27 cellular contexts compared by ENCODE assay signal in genomic region chr18:55219059-55219458, GRCh38.
A peak's percentile ranks its signal among the peaks of the same experiment; 100 is the strongest.
DNase-seq lines count a peak whose midpoint lies in the region; ATAC-seq, FAIRE-seq and TF ChIP-seq lines count a peak whose summit lies in the region.
"Had no signal": no experiment of that assay in that cellular context is flagged by ENCODE, and none has a peak within 500 bp of the region (broad histone marks: within the 10 kb centered on the region; RNA-seq: fewer than 3 reads in every experiment).

No MANE protein-coding gene starts in this region.

- TF ChIP-seq RAD21 in HepG2 (CRISPR knock-in tag; IDR thresholded peaks at IDR 0.05), result no peak

- TF ChIP-seq POLR2A in HepG2 (IDR thresholded peaks at IDR 0.05; ENCODE audit: insufficient read depth in 1 of 2, low read depth in 2 of 2, low read length in 2 of 2), result no peak
- no peak for TF ChIP-seq POLR2A in right lobe of liver (IDR thresholded peaks at IDR 0.05)

- no peaks in the 10 kb centered on the region for H3K79me2 ChIP-seq in HepG2 (ENCODE audit: insufficient read depth, low read length)

- POLR2A ChIA-PET in HepG2 (lab: Yijun Ruan, JAX), result no interaction called here

- no peak for TF ChIP-seq EP300 in HepG2 (IDR thresholded peaks at IDR 0.05; ENCODE audit: low read depth in 2 of 2, low read length in 2 of 2)
- no peak for TF ChIP-seq EP300 in HepG2 (CRISPR knock-in tag; IDR thresholded peaks at IDR 0.05; ENCODE audit: borderline replicate concordance)

- H3K4me3 ChIP-seq in HepG2 (replicated peaks in 1 of 3; ENCODE audit: insufficient read depth in 1 of 3, low read depth in 2 of 3, low read length in 3 of 3) (no peak overlapping the region), right lobe of liver (no peak overlapping the region)
- H3K4me3 ChIP-seq: GM23248, MG63, SJSA1 had no signal

- H3K9ac ChIP-seq in HepG2 (ENCODE audit: insufficient read depth, low read depth, low read length), result no peak overlapping the region
- H3K9ac ChIP-seq: GM23248 had no signal

- H3K36me3 Mint-ChIP-seq in endothelial cell (ENCODE audit: low read depth, unreplicated experiment) (no peaks in the 10 kb centered on the region), CD14-positive monocyte (peaks cover 0 to 1% of the 10 kb centered on the region in 2 donors)
- H3K36me3 Mint-ChIP-seq: CD8-positive, alpha-beta memory T cell had no signal

- H3K27me3 Mint-ChIP-seq in endothelial cell (ENCODE audit: unreplicated experiment) (peaks cover 4% of the 10 kb centered on the region), CD14-positive monocyte (ENCODE audit: low read depth in 3 of 3) (peaks cover 0 to 3% (median 2%) of the 10 kb centered on the region in 3 donors)
- H3K27me3 Mint-ChIP-seq: CD8-positive, alpha-beta memory T cell had no signal

- CTCF ChIA-PET in HepG2 (lab: Yijun Ruan, JAX; ENCODE audit: low intra/inter-chr PET ratio, low total read pairs), result no interaction called here

- BruUV-seq in HepG2 (replicated peaks; lab: Mats Ljungman, UMichigan), result no TSS peak

- no peak overlapping the region for H2AFZ ChIP-seq in HepG2 (ENCODE audit: low read length)
- H2AFZ ChIP-seq: GM23248 had no signal

- H3K36me3 ChIP-seq in HepG2 (replicated peaks in 1 of 2; ENCODE audit: control insufficient read depth in 1 of 2, insufficient read depth in 2 of 2, low read length in 2 of 2), result no peaks in the 10 kb centered on the region
- H3K36me3 ChIP-seq in right lobe of liver, result no peaks in the 10 kb centered on the region
- H3K36me3 ChIP-seq: MG63, SJSA1 had no signal

- H3K9me3 ChIP-seq in HepG2 (ENCODE audit: low read length), result no peaks in the 10 kb centered on the region
- H3K9me3 ChIP-seq in right lobe of liver, result no peaks in the 10 kb centered on the region
- H3K9me3 ChIP-seq: MG63, SJSA1 had no signal

- H3K4me1 ChIP-seq in HepG2 (ENCODE audit: insufficient read depth, low read length) (no peaks in the 10 kb centered on the region), right lobe of liver (no peaks in the 10 kb centered on the region)

- H4K20me1 ChIP-seq in HepG2 (ENCODE audit: insufficient read depth, low read length), result no peaks in the 10 kb centered on the region

- no peak for FAIRE-seq in HepG2 (lab: Jason Lieb, UNC)
- FAIRE-seq: A204.1 had no signal

- H3K4me3 Mint-ChIP-seq in endothelial cell (ENCODE audit: unreplicated experiment), result no peak overlapping the region
- H3K4me3 Mint-ChIP-seq in CD14-positive monocyte, result no peak overlapping the region
- H3K4me3 Mint-ChIP-seq: CD8-positive, alpha-beta memory T cell; H9 had no signal

- WGBS in HepG2 (ENCODE audit: low lambda C conversion rate), result 10% methylated on average over 3 of the region's 3 CpGs
- WGBS in right lobe of liver (ENCODE audit: insufficient coverage, low coverage, low lambda C conversion rate, missing lambda C conversion rate), result 74% methylated on average over 2 of the region's 3 CpGs

- ATAC-seq in HepG2, result no peak
- no peak for ATAC-seq in right lobe of liver
- ATAC-seq: PC-3, Right ventricle myocardium inferior had no signal

- no peaks in the 10 kb centered on the region for H3K9me3 Mint-ChIP-seq in endothelial cell (ENCODE audit: unreplicated experiment)
- H3K9me3 Mint-ChIP-seq in CD14-positive monocyte, result peaks cover 0 to 3% (median 0%) of the 10 kb centered on the region in 7 donors
- H3K9me3 Mint-ChIP-seq: H9 had no signal

- TF ChIP-seq CTCF in HepG2 (CRISPR knock-in tag; IDR thresholded peaks at IDR 0.05), result no peak
- TF ChIP-seq CTCF in right lobe of liver (IDR thresholded peaks at IDR 0.05), result no peak
- no peak for TF ChIP-seq CTCF in endothelial cell (IDR thresholded peaks at IDR 0.05; ENCODE audit: unreplicated experiment)
- TF ChIP-seq CTCF in CD14-positive monocyte (IDR thresholded peaks at IDR 0.05), result no peak

- no peak overlapping the region for H3K4me2 ChIP-seq in HepG2 (ENCODE audit: low read depth, low read length)

- H3K27me3 ChIP-seq in HepG2 (ENCODE audit: control insufficient read depth in 1 of 2, insufficient read depth in 2 of 2, low read length in 2 of 2) (no peaks in the 10 kb centered on the region), right lobe of liver (no peaks in the 10 kb centered on the region)
- H3K27me3 ChIP-seq: MG63, SJSA1 had no signal

- H3K27ac ChIP-seq in HepG2 (ENCODE audit: extremely low read length, insufficient read depth, low read length) (no peak overlapping the region), right lobe of liver (no peak overlapping the region)
- H3K27ac ChIP-seq: C4-2B, GM23248, SJSA1 had no signal

- H3K4me1 Mint-ChIP-seq in endothelial cell (ENCODE audit: unreplicated experiment), result peaks cover 5% of the 10 kb centered on the region
- H3K4me1 Mint-ChIP-seq in CD14-positive monocyte, result peaks cover 4% of the 10 kb centered on the region
- H3K4me1 Mint-ChIP-seq: CD8-positive, alpha-beta memory T cell had no signal

- in situ Hi-C loops in HepG2 (cut with HindIII; ENCODE audit: extremely low pct_ligation_motif_present, low pct_unique_long_range_greater_than_20kb), result no loop called here

- DNase-seq in HepG2 (ENCODE audit: low spot score) (no peak), right lobe of liver (no peak), NCI-H69 (lab: John Stamatoyannopoulos, UW) (peak; percentile 34), endothelial cell (ENCODE audit: low spot score) (no peak), CD14-positive monocyte (ENCODE audit: low spot score) (no peak), RPMI8226 (no peak), iPS-NIHi11 (ENCODE audit: low spot score) (no peak)
- DNase-seq: AML-193; Calu3; CD8-positive, alpha-beta memory T cell; DND-41; GM23248; H9; KG1; MG63; NCI-H1105 treated with DMSO at 0.1 percent for 48 hours; NCI-H187; NCI-H2081 treated with DMSO at 0.1 percent for 48 hours; NCI-H2171; NCI-H226; NCI-H510A treated with DMSO at 0.1 percent for 48 hours; PC-3; T-helper 2 cell had no signal

- intact Hi-C loops in HepG2 (cut with micrococcal nuclease; ENCODE audit: unreplicated experiment), result no loop called here
- intact Hi-C loops in right lobe of liver (cut with DNase I), result no loop called here
- intact Hi-C loops in CD14-positive monocyte (cut with micrococcal nuclease), result no loop called here

- H3K27ac Mint-ChIP-seq in endothelial cell (ENCODE audit: unreplicated experiment) (peak overlapping the region; percentile 70), CD14-positive monocyte (no peak overlapping the region)
- H3K27ac Mint-ChIP-seq: CD8-positive, alpha-beta memory T cell had no signal

TF ChIP-seq in HepG2, 621 proteins besides CTCF, POLR2A, EP300 and RAD21:
- TF ChIP-seq MAFK (conservative IDR thresholded peaks at IDR 0.05 in 1 of 2, IDR thresholded peaks at IDR 0.05 in 1 of 2; ENCODE audit: low read length in 2 of 2), result peak; percentile 77 to 86
- no peak for TF ChIP-seq ZNF256 (CRISPR knock-in tag; conservative IDR thresholded peaks at IDR 0.05)
- TF ChIP-seq MAFF (IDR thresholded peaks at IDR 0.05; ENCODE audit: low read depth, low read length), result peak; percentile 85
- TF ChIP-seq ZNF382 (CRISPR knock-in tag; IDR thresholded peaks at IDR 0.05; ENCODE audit: borderline replicate concordance), result no peak
- no peak for TF ChIP-seq CBX1 (IDR thresholded peaks at IDR 0.05; ENCODE audit: low read depth)
- no peak for TF ChIP-seq ELF3 (CRISPR knock-in tag; IDR thresholded peaks at IDR 0.05)
- no peak for TF ChIP-seq SIX1 (CRISPR knock-in tag; IDR thresholded peaks at IDR 0.05; ENCODE audit: borderline replicate concordance)
TF ChIP-seq in HepG2: peak in this region for 2.
